Comparison of ENCODE assay signal across 24 cellular contexts in genomic region chr12:14190694-14191093, GRCh38.
"Had no signal": no experiment of that assay in that cellular context is flagged by ENCODE, and none has a peak within 500 bp of the region (broad histone marks: within the 10 kb centered on the region; RNA-seq: fewer than 3 reads in every experiment).

No MANE protein-coding gene starts in this region.

- FAIRE-seq: bronchial epithelial cell, endothelial cell of umbilical vein had no signal

- H3K27ac ChIP-seq: colonic mucosa, dorsolateral prefrontal cortex, esophagus muscularis mucosa, gastrocnemius medialis, lower lobe of right lung, sigmoid colon, thoracic aorta had no signal

- ATAC-seq: activated CD4-positive, CD25-positive, alpha-beta regulatory T cell treated with anti-CD3 and anti-CD28 coated beads, Interleukin-2, amount 50 U/mL, for 24 hours; effector memory CD8-positive, alpha-beta T cell; gastrocnemius medialis; left lobe of liver; lower lobe of right lung; natural killer cell had no signal

- H3K4me1 ChIP-seq: colonic mucosa, esophagus muscularis mucosa, gastrocnemius medialis, lower lobe of right lung, sigmoid colon had no signal

- DNase-seq: activated CD4-positive, alpha-beta memory T cell treated with anti-CD3 and anti-CD28 coated beads, Interleukin-2, amount 10 ng/mL, durations not matched to agents 7 days and 5 days; activated CD4-positive, alpha-beta T cell treated with anti-CD3 and anti-CD28 coated beads, Interleukin-2, amount 10 ng/mL, durations not matched to agents 24 days and 14 days; activated effector memory CD4-positive, alpha-beta T cell treated with anti-CD3 and anti-CD28 coated beads, Interleukin-2, amount 50 U/mL, for 16 hours; activated naive CD4-positive, alpha-beta T cell treated with anti-CD3 and anti-CD28 coated beads, Interleukin-2, amount 10 ng/mL, durations not matched to agents 7 days and 5 days; activated T-cell treated with anti-CD3 and anti-CD28 coated beads for 4 hours; amygdala; colonic mucosa; dorsolateral prefrontal cortex; effector memory CD8-positive, alpha-beta T cell; gastrocnemius medialis; islet precursor cell; lower lobe of right lung; natural killer cell; retina; sigmoid colon; stimulated activated CD4-positive, alpha-beta T cell treated with anti-CD3 and anti-CD28 coated beads, Interleukin-2, amount 100 ng/mL, for 48 hours; stimulated activated CD8-positive, alpha-beta memory T cell treated with anti-CD3 and anti-CD28 coated beads, Interleukin-4, amount 100 ng/mL, for 48 hours; stimulated activated naive CD4-positive, alpha-beta T cell had no signal

- H3K27me3 ChIP-seq: colonic mucosa, dorsolateral prefrontal cortex, gastrocnemius medialis, sigmoid colon had no signal
